24 cellular contexts compared by ENCODE assay signal in genomic region chr11:108718466-108718865, GRCh38.
"Had no signal": no experiment of that assay in that cellular context is flagged by ENCODE, and none has a peak within 500 bp of the region (broad histone marks: within the 10 kb centered on the region; RNA-seq: fewer than 3 reads in every experiment).

No MANE protein-coding gene starts in this region.

- H3K9me3 Mint-ChIP-seq: activated B cell treated with CpG ODN at 0.5 μM for 24 hours; activated CD4-positive, alpha-beta memory T cell treated with anti-CD3 and anti-CD28 coated beads, Interleukin-2, amount 10 ng/mL, durations not matched to agents 7 days and 5 days; activated naive CD8-positive, alpha-beta T cell treated with anti-CD3 and anti-CD28 coated beads, Interleukin-2, amount 10 ng/mL, durations not matched to agents 7 days and 5 days; activated T-helper 17 cell treated with anti-CD3 and anti-CD28 coated beads, Interleukin-2, amount 50 U/mL, for 72 hours; stimulated activated naive CD8-positive, alpha-beta T cell treated with anti-CD3 and anti-CD28 coated beads, Interleukin-15, amount 100 ng/mL, for 72 hours had no signal

- H3K9me3 ChIP-seq: colonic mucosa, gastrocnemius medialis, left ventricle myocardium inferior, pancreas, suprapubic skin, transverse colon, uterus had no signal

- H3K27ac Mint-ChIP-seq: activated B cell treated with CpG ODN at 0.5 μM for 24 hours; activated CD4-positive, alpha-beta memory T cell treated with anti-CD3 and anti-CD28 coated beads, Interleukin-2, amount 10 ng/mL, durations not matched to agents 7 days and 5 days; activated CD8-positive, alpha-beta memory T cell treated with anti-CD3 and anti-CD28 coated beads, Interleukin-2, amount 10 ng/mL, durations not matched to agents 7 days and 5 days; activated naive CD8-positive, alpha-beta T cell treated with anti-CD3 and anti-CD28 coated beads, Interleukin-2, amount 10 ng/mL, durations not matched to agents 7 days and 5 days; activated T-helper 17 cell treated with anti-CD3 and anti-CD28 coated beads, Interleukin-2, amount 50 U/mL, for 72 hours; brain; stimulated activated naive CD8-positive, alpha-beta T cell treated with anti-CD3 and anti-CD28 coated beads, Interleukin-15, amount 100 ng/mL, for 72 hours had no signal

- H3K4me3 Mint-ChIP-seq: activated B cell treated with CpG ODN at 0.5 μM for 24 hours; activated CD4-positive, alpha-beta memory T cell treated with anti-CD3 and anti-CD28 coated beads, Interleukin-2, amount 10 ng/mL, durations not matched to agents 7 days and 5 days; activated CD8-positive, alpha-beta memory T cell treated with anti-CD3 and anti-CD28 coated beads, Interleukin-2, amount 10 ng/mL, durations not matched to agents 7 days and 5 days; activated naive CD8-positive, alpha-beta T cell treated with anti-CD3 and anti-CD28 coated beads, Interleukin-2, amount 10 ng/mL, durations not matched to agents 7 days and 5 days; activated T-helper 17 cell treated with anti-CD3 and anti-CD28 coated beads, Interleukin-2, amount 50 U/mL, for 72 hours; brain; naive thymus-derived CD4-positive, alpha-beta T cell; stimulated activated naive CD8-positive, alpha-beta T cell treated with anti-CD3 and anti-CD28 coated beads, Interleukin-15, amount 100 ng/mL, for 72 hours had no signal

- H3K27me3 ChIP-seq: colonic mucosa, gastrocnemius medialis, pancreas, suprapubic skin, transverse colon, uterus had no signal

- DNase-seq: activated B cell treated with CpG ODN at 0.5 μM for 24 hours; activated CD4-positive, alpha-beta memory T cell treated with anti-CD3 and anti-CD28 coated beads, Interleukin-2, amount 10 ng/mL, durations not matched to agents 7 days and 5 days; activated CD4-positive, alpha-beta T cell treated with anti-CD3 and anti-CD28 coated beads for 4 hours; activated CD8-positive, alpha-beta memory T cell treated with anti-CD3 and anti-CD28 coated beads, Interleukin-2, amount 10 ng/mL, durations not matched to agents 7 days and 5 days; activated naive CD4-positive, alpha-beta T cell; activated naive CD8-positive, alpha-beta T cell treated with anti-CD3 and anti-CD28 coated beads, Interleukin-2, amount 10 ng/mL, durations not matched to agents 7 days and 5 days; activated T-cell treated with anti-CD3 and anti-CD28 coated beads, Interleukin-2, amount 50 U/mL, for 1 hour; anterior cingulate cortex; central memory CD4-positive, alpha-beta T cell; colonic mucosa; gastrocnemius medialis; head of caudate nucleus; kidney; left ventricle myocardium inferior; naive thymus-derived CD4-positive, alpha-beta T cell; pancreas; stimulated activated CD4-positive, alpha-beta T cell treated with anti-CD3 and anti-CD28 coated beads, Interleukin-4, amount 100 ng/mL, for 1 hour; stimulated activated naive CD8-positive, alpha-beta T cell treated with anti-CD3 and anti-CD28 coated beads, Interleukin-15, amount 100 ng/mL, for 72 hours; transverse colon; uterus had no signal

- H3K4me3 ChIP-seq: colonic mucosa, gastrocnemius medialis, left ventricle myocardium inferior, pancreas, smooth muscle cell, suprapubic skin, transverse colon, uterus had no signal

- H3K27me3 Mint-ChIP-seq: activated B cell treated with CpG ODN at 0.5 μM for 24 hours; activated CD4-positive, alpha-beta memory T cell treated with anti-CD3 and anti-CD28 coated beads, Interleukin-2, amount 10 ng/mL, durations not matched to agents 7 days and 5 days; activated CD8-positive, alpha-beta memory T cell treated with anti-CD3 and anti-CD28 coated beads, Interleukin-2, amount 10 ng/mL, durations not matched to agents 7 days and 5 days; activated naive CD8-positive, alpha-beta T cell treated with anti-CD3 and anti-CD28 coated beads, Interleukin-2, amount 10 ng/mL, durations not matched to agents 7 days and 5 days; activated T-helper 17 cell treated with anti-CD3 and anti-CD28 coated beads, Interleukin-2, amount 50 U/mL, for 72 hours; brain; naive thymus-derived CD4-positive, alpha-beta T cell; stimulated activated naive CD8-positive, alpha-beta T cell treated with anti-CD3 and anti-CD28 coated beads, Interleukin-15, amount 100 ng/mL, for 72 hours had no signal

- H3K27ac ChIP-seq: colonic mucosa, gastrocnemius medialis, left ventricle myocardium inferior, pancreas, suprapubic skin, transverse colon, uterus had no signal

- H3K36me3 ChIP-seq: colonic mucosa, pancreas had no signal

- H3K4me2 ChIP-seq: smooth muscle cell had no signal

- H3K4me1 ChIP-seq: colonic mucosa, gastrocnemius medialis, left ventricle myocardium inferior, pancreas, suprapubic skin, transverse colon, uterus had no signal

- H3K4me1 Mint-ChIP-seq: brain had no signal
